Comparison of ENCODE assay signal across 25 cellular contexts in genomic region chr3:45313743-45314403, GRCh38.
"Had no signal": no experiment of that assay in that cellular context is flagged by ENCODE, and none has a peak within 500 bp of the region (broad histone marks: within the 10 kb centered on the region; RNA-seq: fewer than 3 reads in every experiment).

No MANE protein-coding gene starts in this region.

- H3K27ac ChIP-seq: gastroesophageal sphincter, pancreas, psoas muscle, sigmoid colon, stomach, thyroid gland, upper lobe of right lung had no signal

- H3K9me3 ChIP-seq: gastroesophageal sphincter, pancreas, psoas muscle, sigmoid colon, thyroid gland, upper lobe of right lung had no signal

- H3K27me3 ChIP-seq: pancreas, thyroid gland had no signal

- H3K4me3 ChIP-seq: gastroesophageal sphincter, pancreas, psoas muscle, sigmoid colon, smooth muscle cell, stomach, thyroid gland, upper lobe of right lung had no signal

- H3K36me3 ChIP-seq: gastroesophageal sphincter, pancreas, sigmoid colon, stomach, thyroid gland, upper lobe of right lung had no signal

- H3K4me1 ChIP-seq: gastroesophageal sphincter, pancreas, psoas muscle, sigmoid colon, stomach, thyroid gland, upper lobe of right lung had no signal

- FAIRE-seq: bronchial epithelial cell, colon, pancreas had no signal

- H3K4me2 ChIP-seq: smooth muscle cell had no signal

- DNase-seq: activated CD4-positive, alpha-beta T cell treated with anti-CD3 and anti-CD28 coated beads for 36 hours; activated CD4-positive, CD25-positive, alpha-beta regulatory T cell; activated CD8-positive, alpha-beta memory T cell treated with anti-CD3 and anti-CD28 coated beads, Interleukin-2, amount 10 ng/mL, durations not matched to agents 7 days and 5 days; activated CD8-positive, alpha-beta T cell treated with anti-CD3 and anti-CD28 coated beads, Interleukin-2, amount 10 ng/mL, durations not matched to agents 7 days and 5 days; activated naive CD4-positive, alpha-beta T cell; activated T-cell treated with anti-CD3 and anti-CD28 coated beads, Interleukin-2, amount 50 U/mL, for 48 hours; dermis blood vessel endothelial cell; effector CD8-positive, alpha-beta T cell; hypothalamus; mammary epithelial cell; naive B cell; pancreas; psoas muscle; sigmoid colon; stimulated activated CD4-positive, alpha-beta T cell treated with anti-CD3 and anti-CD28 coated beads, Interleukin-15, amount 100 ng/mL, for 24 hours; stimulated activated CD4-positive, alpha-beta T cell treated with anti-CD3 and anti-CD28 coated beads, Interleukin-2, amount 100 ng/mL, for 24 hours; stimulated activated naive B cell treated with anti-CD40 and anti-IgM and Interleukin-4, amounts not matched to agents 10 μg/mL and 1 μg/mL and 100 μg/mL, for 72 hours; stomach; T-helper 1 cell; thyroid gland; upper lobe of right lung had no signal
